Comparison of ENCODE assay signal across 8 cellular contexts in the genomic region with DNA sequence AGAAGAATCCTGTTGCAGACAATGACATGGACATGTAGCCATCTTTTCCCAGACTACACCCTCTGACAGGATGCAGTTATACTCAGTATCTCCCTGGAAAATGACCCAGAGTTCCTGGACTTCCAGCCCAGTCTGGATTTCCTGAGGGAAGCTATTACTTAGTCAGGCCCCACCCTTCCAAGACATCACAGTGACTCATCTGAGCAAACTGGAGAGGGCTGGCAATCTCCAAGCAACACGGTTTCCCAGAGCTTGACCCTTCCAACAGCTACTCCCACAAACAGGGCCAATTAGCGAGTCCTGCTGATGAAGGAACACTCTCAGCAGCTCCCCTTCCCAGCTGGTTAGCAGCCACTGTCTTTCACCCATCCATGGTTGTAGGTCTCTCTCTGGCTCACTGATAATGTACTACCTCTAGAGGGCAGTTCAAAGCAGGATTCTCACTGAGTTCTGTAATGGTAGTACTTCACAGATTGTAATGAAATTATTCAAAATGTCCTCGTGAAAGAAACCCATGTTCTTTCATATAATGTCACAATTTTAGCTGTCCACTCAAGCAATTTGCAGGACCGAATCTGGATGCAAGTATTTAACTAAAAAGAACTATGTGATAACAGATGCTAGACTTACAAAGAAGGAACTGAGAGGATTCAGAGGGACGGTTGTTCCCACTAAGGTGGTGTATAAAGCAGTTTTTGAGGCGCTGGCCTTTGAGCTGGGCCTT.
DNase-seq lines count a peak whose midpoint lies in the region; ATAC-seq, FAIRE-seq and TF ChIP-seq lines count a peak whose summit lies in the region.

No MANE protein-coding gene starts in this region.

- ATAC-seq in GM19324 (IDR thresholded peaks at IDR 0.05; ENCODE audit: low FRiP score, unreplicated experiment) = peak; percentile 62

- DNase-seq in NCI-H2107 treated with DMSO at 0.1 percent for 48 hours (lab: John Stamatoyannopoulos, UW; ENCODE audit: unreplicated experiment) (peak; percentile 45), NCI-H2107 (lab: John Stamatoyannopoulos, UW) (no peak), Kasumi-1 (lab: John Stamatoyannopoulos, UW) (peak; percentile 66 to 78), germinal center (ENCODE audit: low spot score) (peak; percentile 27), osteoblast (ENCODE audit: insufficient read length, low spot score, missing footprints) (peak; percentile 82), epidermal melanocyte (ENCODE audit: insufficient read length, low spot score) (no peak)

- H3K27ac ChIP-seq in osteoblast (ENCODE audit: low read depth, low read length) = peak overlapping the region; percentile 87

- H3K4me2 ChIP-seq in osteoblast (ENCODE audit: insufficient read depth, low read length) = peak overlapping the region; percentile 78

- no peaks in the 10 kb centered on the region for H3K79me2 ChIP-seq in osteoblast (ENCODE audit: insufficient read depth, low read length)

- no peaks in the 10 kb centered on the region for H3K9me3 ChIP-seq in osteoblast (ENCODE audit: low read depth, low read length)

- H3K4me3 ChIP-seq in osteoblast (ENCODE audit: insufficient read depth, low read length) = peak overlapping the region; percentile 42

- H3K36me3 ChIP-seq in osteoblast (ENCODE audit: insufficient read depth, low read length) = no peaks in the 10 kb centered on the region

- FAIRE-seq in TTC549 (lab: Jason Lieb, UNC) = peak; percentile 81

- TF ChIP-seq CTCF in osteoblast (IDR thresholded peaks at IDR 0.05; ENCODE audit: extremely low read depth, low read depth, low read length) = peak; percentile 65

- H4K20me1 ChIP-seq in osteoblast (ENCODE audit: insufficient read depth, low read length) = no peaks in the 10 kb centered on the region

- H2AFZ ChIP-seq in osteoblast (ENCODE audit: low read length) = peak overlapping the region; percentile 96

- H3K4me1 ChIP-seq in osteoblast (ENCODE audit: insufficient read depth, low read length) = peaks cover 17% of the 10 kb centered on the region

- no peaks in the 10 kb centered on the region for H3K27me3 ChIP-seq in osteoblast (ENCODE audit: insufficient read depth, low read length)

Comparison
In these comparisons a context has a peak if more than half of its experiments do, and no peak if none do; other contexts are left out.
1. DNase-seq: peak in NCI-H2107 treated with DMSO at 0.1 percent for 48 hours (single experiment), Kasumi-1 (2 of 2), germinal center (single experiment) and osteoblast (single experiment); none in NCI-H2107 (single experiment) and epidermal melanocyte (single experiment).